Comparison of ENCODE assay signal across 14 cellular contexts in genomic region chr2:96437512-96437911, GRCh38.
"Had no signal": no experiment of that assay in that cellular context is flagged by ENCODE, and none has a peak within 500 bp of the region (broad histone marks: within the 10 kb centered on the region; RNA-seq: fewer than 3 reads in every experiment).

No MANE protein-coding gene starts in this region.

- DNase-seq: activated CD4-positive, alpha-beta T cell treated with anti-CD3 and anti-CD28 coated beads, Interleukin-2, amount 50 U/mL, for 48 hours; activated naive CD4-positive, alpha-beta T cell treated with anti-CD3 and anti-CD28 coated beads for 36 hours; adrenal gland; esophagus squamous epithelium; foreskin keratinocyte; left colon; nucleus accumbens; right cardiac atrium; T-helper 17 cell; trophoblast cell had no signal

- ATAC-seq: foreskin keratinocyte; left colon; natural killer cell treated with Interleukin-12 subunit alpha and Interleukin-12 subunit beta and Interleukin-15 and Interleukin-18, amount 100 ng/mL, for 72 hours; right cardiac atrium; T-helper 17 cell had no signal

- H3K4me1 ChIP-seq: adrenal gland, esophagus squamous epithelium, foreskin keratinocyte had no signal

- H3K4me3 ChIP-seq: adrenal gland, esophagus squamous epithelium, smooth muscle cell had no signal

- FAIRE-seq: colon, TTC549 had no signal

- H3K27ac ChIP-seq: adrenal gland, esophagus squamous epithelium, foreskin keratinocyte had no signal

- H3K36me3 ChIP-seq: adrenal gland, esophagus squamous epithelium had no signal

- H3K27me3 ChIP-seq: adrenal gland had no signal

- H3K9me3 ChIP-seq: adrenal gland had no signal

- H3K4me2 ChIP-seq: smooth muscle cell had no signal
